Comparison of ENCODE assay signal across 8 cellular contexts in the genomic region with DNA sequence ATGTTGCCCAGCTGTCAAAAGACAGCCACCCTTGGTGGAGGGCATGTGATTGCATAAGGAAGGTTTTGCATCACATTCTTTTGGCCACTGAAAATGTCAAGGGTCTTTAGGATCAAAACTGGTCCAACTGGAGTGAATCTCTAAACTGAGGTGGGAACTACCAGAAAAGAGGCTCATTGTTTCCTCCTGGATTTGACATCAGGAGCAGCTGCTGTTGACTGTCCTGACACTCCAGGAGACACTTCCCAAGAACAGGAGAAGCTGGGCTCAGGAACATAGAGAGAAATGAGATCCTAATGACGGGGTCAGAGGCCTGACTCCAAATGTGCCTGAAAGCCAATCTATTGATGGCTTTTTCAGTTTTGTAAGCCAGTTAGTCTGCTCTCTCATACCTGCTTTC.
"Had no signal": no experiment of that assay in that cellular context is flagged by ENCODE, and none has a peak within 500 bp of the region (broad histone marks: within the 10 kb centered on the region; RNA-seq: fewer than 3 reads in every experiment).

No MANE protein-coding gene starts in this region.

- DNase-seq: H7, HFFc6, KBM-7 had no signal

- H3K4me3 ChIP-seq: GM23338, HAP-1 had no signal

- H3K9me3 ChIP-seq: HAP-1 had no signal

- H3K4me2 ChIP-seq: GM23338, KMS-11 had no signal

- H3K27ac ChIP-seq: KMS-11 had no signal

- H3K36me3 Mint-ChIP-seq: IgD-negative memory B cell had no signal

- H3K9ac ChIP-seq: KMS-11 had no signal

- H3K27ac Mint-ChIP-seq: GM23338, HFFc6, IgD-negative memory B cell had no signal

- H3K4me3 Mint-ChIP-seq: GM23338, HFFc6, IgD-negative memory B cell had no signal

- H3K36me3 ChIP-seq: HAP-1 had no signal

- H3K4me1 Mint-ChIP-seq: IgD-negative memory B cell had no signal

- H3K9me3 Mint-ChIP-seq: GM23338, HFFc6 had no signal

- ATAC-seq: GM23338, HCT116 had no signal
